ENCODE assay signal across 10 cellular contexts in genomic region chr2:102185347-102185746, GRCh38. TPM values are rescaled to one million over a fixed set of nuclear protein-coding genes. Genes with fewer than 3 reads are reported as not detected.
DNase-seq lines count a peak whose midpoint lies in the region; ATAC-seq and TF ChIP-seq lines count a peak whose summit lies in the region.
"Had no signal": no experiment of that assay in that cellular context is flagged by ENCODE, and none has a peak within 500 bp of the region (broad histone marks: within the 10 kb centered on the region; RNA-seq: fewer than 3 reads in every experiment).

No MANE protein-coding gene starts in this region.

- no peaks in the 10 kb centered on the region for H3K27me3 ChIP-seq in liver (ENCODE audit: control insufficient read depth in 4 of 4, insufficient read depth in 4 of 4, low read length in 3 of 4)
- H3K27me3 ChIP-seq in neuronal stem cell (ENCODE audit: control insufficient read depth in 3 of 3, insufficient read depth in 3 of 3, low read depth in 1 of 3, low read length in 3 of 3), result peaks cover 0 to 17% (median 13%) of the 10 kb centered on the region in 3 experiments

- no peaks in the 10 kb centered on the region for H3K36me3 ChIP-seq in liver (ENCODE audit: control insufficient read depth in 4 of 4, insufficient read depth in 3 of 4, low read depth in 1 of 4, low read length in 3 of 4)
- no peaks in the 10 kb centered on the region for H3K36me3 ChIP-seq in neuronal stem cell (replicated peaks in 1 of 2; ENCODE audit: control insufficient read depth in 2 of 2, insufficient read depth in 2 of 2, low read length in 2 of 2)

- no peak overlapping the region for H3K4me2 ChIP-seq in neuronal stem cell (ENCODE audit: insufficient read depth, low read length, poor library complexity, severe bottlenecking)

- H3K18ac ChIP-seq in neuronal stem cell (ENCODE audit: low read length), result no peak overlapping the region

- no peak overlapping the region for H2BK15ac ChIP-seq in neuronal stem cell (ENCODE audit: low read length)

- no peak overlapping the region for H3K27ac ChIP-seq in liver (ENCODE audit: low read depth in 1 of 2, low read length in 2 of 2)
- H3K27ac ChIP-seq in neuronal stem cell (replicated peaks; ENCODE audit: low read length), result no peak overlapping the region

- no peak overlapping the region for H4K91ac ChIP-seq in neuronal stem cell (ENCODE audit: low read depth, low read length, poor library complexity)

- no peak overlapping the region for H4K8ac ChIP-seq in neuronal stem cell (ENCODE audit: low read depth, low read length)

- no peaks in the 10 kb centered on the region for H3K9me3 ChIP-seq in liver (ENCODE audit: control insufficient read depth in 4 of 4, low read length in 3 of 4)
- H3K9me3 ChIP-seq in neuronal stem cell (replicated peaks in 1 of 2; ENCODE audit: control insufficient read depth in 2 of 2, insufficient read depth in 1 of 2, low read depth in 1 of 2, low read length in 2 of 2), result no peaks in the 10 kb centered on the region

- H3K9ac ChIP-seq in liver (ENCODE audit: low read depth in 1 of 2, low read length in 2 of 2) (no peak overlapping the region), neuronal stem cell (ENCODE audit: low read depth, low read length, poor library complexity) (no peak overlapping the region)

- WGBS in liver, result 1% methylated on average over 2 of the region's 2 CpGs
- WGBS in neuronal stem cell (ENCODE audit: extremely low coverage in 2 of 2, insufficient read length in 2 of 2, insufficient replicate concordance in 1 of 2), 2 donors, result no CpG with 5 or more reads among the region's 2 CpGs

- H2AFZ ChIP-seq in neuronal stem cell (ENCODE audit: low read length), result no peak overlapping the region

- no peak overlapping the region for H2BK5ac ChIP-seq in neuronal stem cell (ENCODE audit: low read length)

- H3K4me3 ChIP-seq in liver (ENCODE audit: low read depth in 1 of 3, low read length in 3 of 3) (no peak overlapping the region), neuronal stem cell (ENCODE audit: low read length in 2 of 2) (no peak overlapping the region)

- H2BK120ac ChIP-seq in neuronal stem cell (ENCODE audit: low read depth, low read length), result no peak overlapping the region

- no peak overlapping the region for H2BK12ac ChIP-seq in neuronal stem cell (ENCODE audit: low read length)

- in situ Hi-C loops in GM13977 (cut with MboI; ENCODE audit: low pct_unique_long_range_greater_than_20kb, low sequenced_read_pairs, unreplicated experiment), result no loop called here

- peaks cover 1% of the 10 kb centered on the region for H3K79me1 ChIP-seq in neuronal stem cell (ENCODE audit: low read depth, low read length)

- H3K4me1 ChIP-seq in liver (ENCODE audit: control insufficient read depth in 4 of 4, insufficient read depth in 4 of 4, low read length in 3 of 4), result peaks cover under 1 to 17% (median 3%) of the 10 kb centered on the region in 4 donors
- no peaks in the 10 kb centered on the region for H3K4me1 ChIP-seq in neuronal stem cell (ENCODE audit: control insufficient read depth in 2 of 2, insufficient read depth in 1 of 2, low read depth in 1 of 2, low read length in 2 of 2)

- TF ChIP-seq RAD21 in liver (IDR thresholded peaks at IDR 0.05), result peak; percentile 71 to 83

- no peak for ATAC-seq in HG02588 (IDR thresholded peaks at IDR 0.05; ENCODE audit: unreplicated experiment)

- H3K23ac ChIP-seq in neuronal stem cell (ENCODE audit: low read depth, low read length, poor library complexity), result no peak overlapping the region

- no peak overlapping the region for H3K14ac ChIP-seq in neuronal stem cell (ENCODE audit: low read length)

- H2AK5ac ChIP-seq in neuronal stem cell (ENCODE audit: low read depth, low read length), result no peak overlapping the region

- TF ChIP-seq CTCF in GM13977 (IDR thresholded peaks at IDR 0.05; ENCODE audit: extremely low read depth, insufficient read depth, missing control alignments) (peak; percentile 26), liver (IDR thresholded peaks at IDR 0.05; ENCODE audit: low read depth, low read length, missing input control) (peak; percentile 56)

- no peak overlapping the region for H3K4ac ChIP-seq in neuronal stem cell (ENCODE audit: low read length)

- DNase-seq in AG08396 (ENCODE audit: low spot score) (peak; percentile 40), GM13977 (ENCODE audit: low spot score) (no peak), astrocyte of the hippocampus (ENCODE audit: low read depth, low spot score) (peak; percentile 38), neuronal stem cell (ENCODE audit: low spot score) (no peak), epidermal melanocyte (ENCODE audit: insufficient read length, low spot score) (no peak)
- no peak for DNase-seq in central memory CD4-positive, alpha-beta T cell
- DNase-seq: nucleus accumbens, SIG-M5 had no signal

TF ChIP-seq in liver, 16 proteins besides CTCF, POLR2A, EP300 and RAD21:
- TF ChIP-seq ATF3 (IDR thresholded peaks at IDR 0.05) (no peak), FOXA1 (IDR thresholded peaks at IDR 0.05) (no peak), FOXA2 (IDR thresholded peaks at IDR 0.05) (no peak), NR2F2 (IDR thresholded peaks at IDR 0.05) (no peak), ZBTB33 (IDR thresholded peaks at IDR 0.05) (no peak), SP1 (IDR thresholded peaks at IDR 0.05) (no peak), HNF4A (conservative IDR thresholded peaks at IDR 0.05) (no peak)
TF ChIP-seq in liver: peak in this region for 0.

RNA-seq across cellular contexts. Expression of gene IL1RL2, which starts 1.5 kb away (rescaled TPM):
- 1 to 10 TPM in 1 of 2 donors, under 1 TPM in 1; 0.98 to 1.3 TPM for total RNA-seq in liver
- polyA plus RNA-seq in liver, result 1 to 10 TPM; 1.3 to 2.0 TPM
- polyA plus RNA-seq in neuronal stem cell (2013, experiment 1 of 2), result not detected
- polyA plus RNA-seq in neuronal stem cell (2013, experiment 2 of 2), result not detected

RNA-seq across cellular contexts. Expression of gene IL1R1, which starts 42.8 kb away (rescaled TPM):
- 10 to 100 TPM; 20.7 to 49.3 TPM for total RNA-seq in liver
- 10 to 100 TPM; 14.0 to 38.2 TPM for polyA plus RNA-seq in liver
- 0.32 TPM for polyA plus RNA-seq in neuronal stem cell (2013, experiment 1 of 2)
- 0.25 TPM for polyA plus RNA-seq in neuronal stem cell (2013, experiment 2 of 2)

Comparison
In these comparisons a context has a peak if more than half of its experiments do, and no peak if none do; other contexts are left out.
1. DNase-seq: peak in AG08396 (single experiment) and astrocyte of the hippocampus (single experiment); none in GM13977 (single experiment), neuronal stem cell (single experiment), central memory CD4-positive, alpha-beta T cell (single experiment) and epidermal melanocyte (single experiment).